ENCODE assay signal across 8 cellular contexts in genomic region chr10:61899045-61899444, GRCh38. TPM values are rescaled to one million over a fixed set of nuclear protein-coding genes. Genes with fewer than 3 reads are reported as not detected.
A peak's percentile ranks its signal among the peaks of the same experiment; 100 is the strongest.
DNase-seq lines count a peak whose midpoint lies in the region; TF ChIP-seq lines count a peak whose summit lies in the region.

No MANE protein-coding gene starts in this region.

- intact Hi-C loops in testis (cut with DNase I; ENCODE audit: low total_unique reads): loop anchor here (10.0 kb wide), 1 partner anchor 346 kb away; no protein-coding TSS in a partner anchor

- peak overlapping the region; percentile 88 to 93 (median 91) for H3K4me3 Mint-ChIP-seq in CD8-positive, alpha-beta memory T cell

- H3K9ac ChIP-seq in adipocyte (ENCODE audit: low read length): peak overlapping the region; percentile 98
- peak overlapping the region; percentile 3 to 60 for H3K9ac ChIP-seq in mucosa of rectum (ENCODE audit: low read depth in 1 of 2, low read length in 2 of 2)

- H3K27ac ChIP-seq in CD8-positive, alpha-beta memory T cell (ENCODE audit: low read depth, low read length): peak overlapping the region; percentile 91
- H3K27ac ChIP-seq in mucosa of rectum (ENCODE audit: low read depth in 2 of 2, low read length in 2 of 2) (peak overlapping the region; percentile 97), testis (no peak overlapping the region)

- H3K4me3 ChIP-seq in CD8-positive, alpha-beta memory T cell (ENCODE audit: low read length): peak overlapping the region; percentile 98
- peak overlapping the region; percentile 88 for H3K4me3 ChIP-seq in Jurkat, Clone E6-1 (ENCODE audit: low read length)
- H3K4me3 ChIP-seq in adipocyte (ENCODE audit: low read length) (no peak overlapping the region), mucosa of rectum (ENCODE audit: low read length in 2 of 2) (peak overlapping the region; percentile 13 to 98), testis (no peak overlapping the region)

- H3K9me3 ChIP-seq in CD8-positive, alpha-beta memory T cell (ENCODE audit: low read length): no peaks in the 10 kb centered on the region
- H3K9me3 ChIP-seq in adipocyte (ENCODE audit: control insufficient read depth, low read length): no peaks in the 10 kb centered on the region
- H3K9me3 ChIP-seq in mucosa of rectum (ENCODE audit: control insufficient read depth in 2 of 2, low read length in 2 of 2): no peaks in the 10 kb centered on the region
- H3K9me3 ChIP-seq in testis: no peaks in the 10 kb centered on the region

- peaks cover 35 to 45% (median 39%) of the 10 kb centered on the region in 3 donors for H3K4me1 Mint-ChIP-seq in CD8-positive, alpha-beta memory T cell

- no peaks in the 10 kb centered on the region for H3K36me3 ChIP-seq in CD8-positive, alpha-beta memory T cell (ENCODE audit: insufficient read depth, low read length)
- H3K36me3 ChIP-seq in adipocyte (ENCODE audit: control insufficient read depth, insufficient read depth, low read length, severe bottlenecking): no peaks in the 10 kb centered on the region
- H3K36me3 ChIP-seq in mucosa of rectum (ENCODE audit: control insufficient read depth in 2 of 2, insufficient read depth in 2 of 2, low read length in 2 of 2): no peaks in the 10 kb centered on the region
- H3K36me3 ChIP-seq in testis (ENCODE audit: low read depth, missing control alignments): no peaks in the 10 kb centered on the region

- H3K27ac Mint-ChIP-seq in CD8-positive, alpha-beta memory T cell: peak overlapping the region in 7 of 8 donors; percentile 71 to 99 (median 93)

- H3K27me3 ChIP-seq in CD8-positive, alpha-beta memory T cell (ENCODE audit: insufficient read depth, low read length, poor library complexity, severe bottlenecking): no peaks in the 10 kb centered on the region
- H3K27me3 ChIP-seq in adipocyte (replicated peaks; ENCODE audit: control insufficient read depth, insufficient read depth, low read length) (no peaks in the 10 kb centered on the region), mucosa of rectum (ENCODE audit: control insufficient read depth in 2 of 2, insufficient read depth in 2 of 2, low read length in 2 of 2) (no peaks in the 10 kb centered on the region), testis (no peaks in the 10 kb centered on the region)

- POLR2A ChIA-PET in CD8-positive, alpha-beta memory T cell (lab: Charles Lee): interaction anchor here (0.6 to 1.5 kb wide), 6 partner anchors 34 to 149 kb away, joined by 3 to 6 read pairs (median 4); no protein-coding TSS in a partner anchor

- CTCF ChIA-PET in CD8-positive, alpha-beta memory T cell (lab: Charles Lee): interaction anchor here (0.8 to 7.4 kb wide), 8 partner anchors 9 to 183 kb away, joined by 3 to 47 read pairs (median 3); no protein-coding TSS in a partner anchor

- 53 to 54% methylated on average over 5 of the region's 5 CpGs for WGBS in testis, 2 donors

- no peak for TF ChIP-seq POLR2A in testis (IDR thresholded peaks at IDR 0.05)

- peak in 2 of 5 donors; percentile 11 to 15 for DNase-seq in CD8-positive, alpha-beta memory T cell
- DNase-seq in Jurkat, Clone E6-1 (ENCODE audit: low read depth, low spot score): peak; percentile 51
- DNase-seq in adipocyte (ENCODE audit: low read depth): peak; percentile 77
- no peak for DNase-seq in activated CD8-positive, alpha-beta memory T cell treated with anti-CD3 and anti-CD28 coated beads for 24 hours
- DNase-seq in NCI-H1694 (lab: John Stamatoyannopoulos, UW): no peak
- no peak for DNase-seq in GM20000 (ENCODE audit: low spot score)
- DNase-seq in testis: no peak

- TF ChIP-seq CTCF in GM20000 (IDR thresholded peaks at IDR 0.05; ENCODE audit: extremely low read depth, missing control alignments) (no peak), testis (IDR thresholded peaks at IDR 0.05) (no peak)

- peaks cover 33% of the 10 kb centered on the region for H3K4me1 ChIP-seq in CD8-positive, alpha-beta memory T cell (ENCODE audit: insufficient read depth, low read length)
- H3K4me1 ChIP-seq in adipocyte (ENCODE audit: control insufficient read depth, insufficient read depth, low read length) (peaks cover 31% of the 10 kb centered on the region), mucosa of rectum (ENCODE audit: control insufficient read depth in 2 of 2, insufficient read depth in 2 of 2, low read length in 2 of 2) (peaks cover 23 to 37% of the 10 kb centered on the region in 2 donors), testis (peaks cover 9% of the 10 kb centered on the region)

- H3K9me3 Mint-ChIP-seq in CD8-positive, alpha-beta memory T cell: no peaks in the 10 kb centered on the region

- peaks cover 0 to 28% (median 0%) of the 10 kb centered on the region in 3 donors for H3K36me3 Mint-ChIP-seq in CD8-positive, alpha-beta memory T cell

- H3K27me3 Mint-ChIP-seq in CD8-positive, alpha-beta memory T cell: peaks cover 0 to 4% of the 10 kb centered on the region in 2 donors

RNA-seq across cellular contexts. Expression of gene ARID5B, which starts 2.5 kb away (rescaled TPM):
- 10 to 100 TPM; 37.1 to 38.4 TPM for total RNA-seq in CD8-positive, alpha-beta memory T cell
- 48.7 TPM for polyA plus RNA-seq in CD8-positive, alpha-beta memory T cell
- polyA plus RNA-seq in Jurkat, Clone E6-1 (2012; ENCODE audit: insufficient read depth, insufficient read length): 14.5 TPM
- 10 to 100 TPM; 52.1 to 73.6 TPM for total RNA-seq in testis
- polyA plus RNA-seq in testis (ENCODE audit: insufficient read depth, low read depth, low replicate concordance): 14.3 TPM

Comparison
In these comparisons a context has a peak if more than half of its experiments do, and no peak if none do; other contexts are left out.
1. DNase-seq: peak in Jurkat, Clone E6-1 (single experiment) and adipocyte (single experiment); none in activated CD8-positive, alpha-beta memory T cell treated with anti-CD3 and anti-CD28 coated beads for 24 hours (single experiment), NCI-H1694 (single experiment), GM20000 (single experiment) and testis (single experiment).
2. H3K27ac ChIP-seq: peak in CD8-positive, alpha-beta memory T cell (single experiment) and mucosa of rectum (2 of 2); none in testis (0 of 2).
3. H3K4me3 ChIP-seq: peak in CD8-positive, alpha-beta memory T cell (single experiment), Jurkat, Clone E6-1 (single experiment) and mucosa of rectum (2 of 2); none in adipocyte (single experiment) and testis (0 of 2).